ENCODE assay signal across 22 cellular contexts in genomic region chr2:54271236-54271635, GRCh38. TPM values are rescaled to one million over a fixed set of nuclear protein-coding genes. Genes with fewer than 3 reads are reported as not detected.
"Had no signal": no experiment of that assay in that cellular context is flagged by ENCODE, and none has a peak within 500 bp of the region (broad histone marks: within the 10 kb centered on the region; RNA-seq: fewer than 3 reads in every experiment).

No MANE protein-coding gene starts in this region.

- H3K9me3 Mint-ChIP-seq: activated T-cell treated with anti-CD3 and anti-CD28 coated beads, Interleukin-2, amount 50 U/mL, for 24 hours; stimulated activated naive CD8-positive, alpha-beta T cell treated with anti-CD3 and anti-CD28 coated beads, Interleukin-15, Interleukin-2, amounts not matched to agents 100 ng/mL and 50 ng/mL, for 24 hours had no signal

- H3K9me3 ChIP-seq: right atrium auricular region had no signal

- H3K27me3 Mint-ChIP-seq: activated CD4-positive, alpha-beta memory T cell treated with anti-CD3 and anti-CD28 coated beads, Interleukin-2, amount 10 ng/mL, durations not matched to agents 7 days and 5 days; activated naive CD4-positive, alpha-beta T cell treated with anti-CD3 and anti-CD28 coated beads, Interleukin-2, amount 10 ng/mL, durations not matched to agents 7 days and 5 days; activated T-cell treated with anti-CD3 and anti-CD28 coated beads, Interleukin-2, amount 50 U/mL, for 24 hours; stimulated activated naive CD8-positive, alpha-beta T cell treated with anti-CD3 and anti-CD28 coated beads, Interleukin-15, Interleukin-2, amounts not matched to agents 100 ng/mL and 50 ng/mL, for 24 hours had no signal

- ATAC-seq: left ventricle myocardium superior had no signal

- H3K4me3 Mint-ChIP-seq: activated CD4-positive, alpha-beta memory T cell treated with anti-CD3 and anti-CD28 coated beads, Interleukin-2, amount 10 ng/mL, durations not matched to agents 7 days and 5 days; activated naive CD4-positive, alpha-beta T cell treated with anti-CD3 and anti-CD28 coated beads, Interleukin-2, amount 10 ng/mL, durations not matched to agents 7 days and 5 days; activated T-cell treated with anti-CD3 and anti-CD28 coated beads, Interleukin-2, amount 50 U/mL, for 24 hours; nephron; stimulated activated naive CD8-positive, alpha-beta T cell treated with anti-CD3 and anti-CD28 coated beads, Interleukin-15, Interleukin-2, amounts not matched to agents 100 ng/mL and 50 ng/mL, for 24 hours had no signal

- H3K4me1 ChIP-seq: right atrium auricular region had no signal

- DNase-seq: activated CD4-positive, alpha-beta memory T cell treated with anti-CD3 and anti-CD28 coated beads, Interleukin-2, amount 10 ng/mL, durations not matched to agents 7 days and 5 days; activated CD4-positive, alpha-beta T cell treated with anti-CD3 and anti-CD28 coated beads for 4 hours; activated naive CD4-positive, alpha-beta T cell treated with anti-CD3 and anti-CD28 coated beads, Interleukin-2, amount 10 ng/mL, durations not matched to agents 7 days and 5 days; activated T-cell treated with anti-CD3 and anti-CD28 coated beads, Interleukin-2, amount 50 U/mL, for 24 hours; dermis blood vessel endothelial cell; foreskin melanocyte; kidney glomerular epithelial cell; left ventricle myocardium superior; mesendoderm; occipital lobe; stimulated activated CD4-positive, alpha-beta T cell treated with anti-CD3 and anti-CD28 coated beads, Interleukin-4, amount 100 ng/mL, for 24 hours; T-helper 9 cell; WERI-Rb-1 had no signal

- H3K36me3 ChIP-seq: right atrium auricular region, WERI-Rb-1 had no signal

- H3K4me3 ChIP-seq: right atrium auricular region, skin epidermis had no signal

- H3K27ac Mint-ChIP-seq: activated CD4-positive, alpha-beta memory T cell treated with anti-CD3 and anti-CD28 coated beads, Interleukin-2, amount 10 ng/mL, durations not matched to agents 7 days and 5 days; activated naive CD4-positive, alpha-beta T cell treated with anti-CD3 and anti-CD28 coated beads, Interleukin-2, amount 10 ng/mL, durations not matched to agents 7 days and 5 days; activated T-cell treated with anti-CD3 and anti-CD28 coated beads, Interleukin-2, amount 50 U/mL, for 24 hours; nephron; stimulated activated naive CD8-positive, alpha-beta T cell treated with anti-CD3 and anti-CD28 coated beads, Interleukin-15, Interleukin-2, amounts not matched to agents 100 ng/mL and 50 ng/mL, for 24 hours had no signal

- H3K27me3 ChIP-seq: right atrium auricular region had no signal

- H3K27ac ChIP-seq: epithelial cell of prostate, right atrium auricular region, skin epidermis, WERI-Rb-1 had no signal

RNA-seq across cellular contexts. Expression of gene TSPYL6, which starts 15.2 kb away (rescaled TPM):
- total RNA-seq: activated CD4-positive, alpha-beta memory T cell treated with anti-CD3 and anti-CD28 coated beads, Interleukin-2, amount 10 ng/mL, durations not matched to agents 7 days and 5 days; chondrocyte; dermis blood vessel endothelial cell; fibroblast of lung; left ventricle myocardium superior; posterior vena cava; right atrium auricular region; ureter had no signal
- polyA plus RNA-seq: fibroblast of lung had no signal
